Comparison of ENCODE assay signal across 26 cellular contexts in genomic region chr6:99605911-99606669, GRCh38. TPM values are rescaled to one million over a fixed set of nuclear protein-coding genes. Genes with fewer than 3 reads are reported as not detected.
"Had no signal": no experiment of that assay in that cellular context is flagged by ENCODE, and none has a peak within 500 bp of the region (broad histone marks: within the 10 kb centered on the region; RNA-seq: fewer than 3 reads in every experiment).

No MANE protein-coding gene starts in this region.

- H3K4me3 Mint-ChIP-seq: activated naive CD8-positive, alpha-beta T cell treated with anti-CD3 and anti-CD28 coated beads for 36 hours; central memory CD8-positive, alpha-beta T cell had no signal

- H3K27ac Mint-ChIP-seq: activated naive CD8-positive, alpha-beta T cell treated with anti-CD3 and anti-CD28 coated beads for 36 hours; nephron; progenitor cell of endocrine pancreas had no signal

- H3K36me3 Mint-ChIP-seq: T-cell had no signal

- H3K9me3 Mint-ChIP-seq: central memory CD8-positive, alpha-beta T cell had no signal

- DNase-seq: activated CD4-positive, alpha-beta T cell treated with anti-CD3 and anti-CD28 coated beads, Interleukin-2, amount 50 U/mL, for 1 hour; activated CD4-positive, CD25-positive, alpha-beta regulatory T cell; activated gamma-delta T cell; activated naive CD8-positive, alpha-beta T cell treated with anti-CD3 and anti-CD28 coated beads for 36 hours; activated T-cell treated with anti-CD3 and anti-CD28 coated beads, Interleukin-2, amount 50 U/mL, for 1 hour; amygdala; body of pancreas; hypothalamus; left ventricle myocardium superior; mesenchymal stem cell; occipital lobe; stimulated activated CD4-positive, alpha-beta T cell treated with anti-CD3 and anti-CD28 coated beads, Interleukin-4, amount 100 ng/mL, for 1 hour; stimulated activated naive CD4-positive, alpha-beta T cell treated with Interleukin-2 at 50 U/mL for 16 hours; substantia nigra; T-cell; transverse colon had no signal

- H3K36me3 ChIP-seq: esophagus muscularis mucosa, right atrium auricular region, transverse colon, vagina had no signal

- H3K4me3 ChIP-seq: body of pancreas, coronary artery, esophagus muscularis mucosa, right atrium auricular region, transverse colon, vagina had no signal

- H3K9me3 ChIP-seq: body of pancreas, esophagus muscularis mucosa, right atrium auricular region, transverse colon, vagina had no signal

- H3K27ac ChIP-seq: body of pancreas, coronary artery, esophagus muscularis mucosa, right atrium auricular region, transverse colon, vagina had no signal

- ATAC-seq: left ventricle myocardium superior, T-cell had no signal

RNA-seq across cellular contexts. Expression of gene PRDM13, which starts 0.5 kb away (rescaled TPM):
- total RNA-seq: body of pancreas, esophagus muscularis mucosa, glomerular endothelial cell, left ventricle myocardium superior, mucosa of gallbladder, occipital lobe, progenitor cell of endocrine pancreas, right atrium auricular region, skeletal muscle tissue, T-cell, transverse colon, vagina had no signal
